ENCODE assay signal across 1 cellular context in the genomic region with DNA sequence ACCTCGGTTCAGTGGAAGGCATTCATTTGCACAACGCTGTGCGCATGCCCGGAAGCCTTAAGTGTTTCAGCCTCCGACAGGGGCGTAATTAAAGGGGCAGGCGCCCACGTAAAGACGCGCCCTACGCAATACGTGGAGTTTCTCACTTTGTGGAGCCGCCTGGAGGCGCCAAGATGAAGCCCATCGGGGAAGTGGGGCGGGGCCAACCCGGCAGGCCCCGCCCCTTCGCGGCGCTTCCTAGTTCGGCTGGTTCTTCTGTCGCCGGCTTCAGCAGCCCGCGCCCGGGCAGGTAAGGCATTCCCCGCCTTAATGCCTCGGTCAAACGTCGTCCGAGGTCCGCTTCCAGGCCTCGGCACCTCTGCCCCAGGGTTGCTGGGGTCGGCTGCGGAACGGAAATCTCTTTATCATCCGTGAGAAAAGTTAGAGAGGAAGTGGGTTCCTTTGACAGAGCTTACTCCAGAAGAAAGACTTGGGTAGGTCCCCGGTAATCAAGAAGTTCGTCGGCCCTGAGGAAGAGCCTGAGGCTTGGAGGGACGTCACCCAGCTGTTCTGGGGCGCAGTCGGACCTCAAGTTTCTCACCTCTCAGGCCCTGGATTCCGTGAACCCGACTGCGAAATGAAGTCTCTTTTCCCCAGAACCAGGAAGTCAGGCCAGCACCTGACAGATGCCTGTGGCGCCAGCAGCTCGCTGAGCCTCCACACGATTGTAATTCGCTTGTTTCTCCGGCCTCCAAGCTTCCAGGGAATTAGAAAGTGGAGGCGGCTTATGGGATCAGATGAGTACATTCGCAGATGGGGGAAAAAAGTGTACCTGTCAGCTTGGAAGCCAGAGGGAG.
TF ChIP-seq lines count a peak whose summit lies in the region.

Gene IRAK4, plus strand, starts transcription at position 224 of the 836 bp plus-strand sequence. CDS start 9,161 bp downstream, outside the sequence.
Gene PUS7L, minus strand, starts transcription at position 63 of the 836 bp plus-strand sequence. CDS start 3,545 bp downstream, outside the sequence.

TF ChIP-seq in HepG2, 621 proteins besides CTCF, POLR2A, EP300 and RAD21 (continued from another document and continues in another):
- peak; percentile 61; the same call in 1 of the 2 replicates for TF ChIP-seq RBFOX2 (IDR thresholded peaks at IDR 0.05; ENCODE audit: low read depth, low read length)
- TF ChIP-seq TFDP2 (CRISPR knock-in tag; IDR thresholded peaks at IDR 0.05) = peak; percentile 67
- TF ChIP-seq ZFP90 (CRISPR knock-in tag; IDR thresholded peaks at IDR 0.05; ENCODE audit: borderline replicate concordance) = no peak
- no peak for TF ChIP-seq CAMTA2 (CRISPR knock-in tag; IDR thresholded peaks at IDR 0.05; ENCODE audit: borderline replicate concordance)
- TF ChIP-seq GPN1 (CRISPR knock-in tag; IDR thresholded peaks at IDR 0.05; ENCODE audit: borderline replicate concordance) = no peak
- TF ChIP-seq ZNF607 (CRISPR knock-in tag; IDR thresholded peaks at IDR 0.05; ENCODE audit: borderline replicate concordance) = no peak
- TF ChIP-seq ZBTB25 (CRISPR knock-in tag; IDR thresholded peaks at IDR 0.05) = no peak; the same call in 1 of the 2 replicates
- peak; percentile 43; the same call in 1 of the 2 replicates for TF ChIP-seq ZSCAN9 (CRISPR knock-in tag; IDR thresholded peaks at IDR 0.05; ENCODE audit: borderline replicate concordance)
- 0 out of 2 replicates have a peak, but pooled peaks have one; percentile 24 for TF ChIP-seq ZNF772 (CRISPR knock-in tag; IDR thresholded peaks at IDR 0.05)
- 0 out of 2 replicates have a peak, but pooled peaks have one; percentile 24 for TF ChIP-seq PBX3 (CRISPR knock-in tag; IDR thresholded peaks at IDR 0.05; ENCODE audit: borderline replicate concordance)
- TF ChIP-seq, protein P1, sequence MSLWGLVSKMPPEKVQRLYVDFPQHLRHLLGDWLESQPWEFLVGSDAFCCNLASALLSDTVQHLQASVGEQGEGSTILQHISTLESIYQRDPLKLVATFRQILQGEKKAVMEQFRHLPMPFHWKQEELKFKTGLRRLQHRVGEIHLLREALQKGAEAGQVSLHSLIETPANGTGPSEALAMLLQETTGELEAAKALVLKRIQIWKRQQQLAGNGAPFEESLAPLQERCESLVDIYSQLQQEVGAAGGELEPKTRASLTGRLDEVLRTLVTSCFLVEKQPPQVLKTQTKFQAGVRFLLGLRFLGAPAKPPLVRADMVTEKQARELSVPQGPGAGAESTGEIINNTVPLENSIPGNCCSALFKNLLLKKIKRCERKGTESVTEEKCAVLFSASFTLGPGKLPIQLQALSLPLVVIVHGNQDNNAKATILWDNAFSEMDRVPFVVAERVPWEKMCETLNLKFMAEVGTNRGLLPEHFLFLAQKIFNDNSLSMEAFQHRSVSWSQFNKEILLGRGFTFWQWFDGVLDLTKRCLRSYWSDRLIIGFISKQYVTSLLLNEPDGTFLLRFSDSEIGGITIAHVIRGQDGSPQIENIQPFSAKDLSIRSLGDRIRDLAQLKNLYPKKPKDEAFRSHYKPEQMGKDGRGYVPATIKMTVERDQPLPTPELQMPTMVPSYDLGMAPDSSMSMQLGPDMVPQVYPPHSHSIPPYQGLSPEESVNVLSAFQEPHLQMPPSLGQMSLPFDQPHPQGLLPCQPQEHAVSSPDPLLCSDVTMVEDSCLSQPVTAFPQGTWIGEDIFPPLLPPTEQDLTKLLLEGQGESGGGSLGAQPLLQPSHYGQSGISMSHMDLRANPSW (CRISPR knock-in tag; IDR thresholded peaks at IDR 0.05; ENCODE audit: borderline replicate concordance) = no peak
- TF ChIP-seq ZNF543 (CRISPR knock-in tag; IDR thresholded peaks at IDR 0.05) = no peak; the same call in 1 of the 2 replicates
- no peak for TF ChIP-seq NKX3-1 (CRISPR knock-in tag; IDR thresholded peaks at IDR 0.05)
- no peak for TF ChIP-seq SRSF4 (IDR thresholded peaks at IDR 0.05; ENCODE audit: low read depth, low read length, poor library complexity, severe bottlenecking)
- TF ChIP-seq PHF21A (CRISPR knock-in tag; IDR thresholded peaks at IDR 0.05) = 0 out of 2 replicates have a peak, but pooled peaks have one; percentile 10
- TF ChIP-seq ZNF138 (CRISPR knock-in tag; IDR thresholded peaks at IDR 0.05; ENCODE audit: low read depth) = no peak
- TF ChIP-seq KIAA2018 (CRISPR knock-in tag; IDR thresholded peaks at IDR 0.05; ENCODE audit: borderline replicate concordance) = no peak
- TF ChIP-seq ZBTB1 (CRISPR knock-in tag; IDR thresholded peaks at IDR 0.05; ENCODE audit: borderline replicate concordance) = no peak
- no peak for TF ChIP-seq U2AF1 (optimal IDR thresholded peaks at IDR 0.05; ENCODE audit: low read depth, low read length)
- no peak for TF ChIP-seq RBAK (CRISPR knock-in tag; IDR thresholded peaks at IDR 0.05)
- TF ChIP-seq ATF3 (CRISPR knock-in tag; IDR thresholded peaks at IDR 0.05) = no peak
- TF ChIP-seq, protein P2, sequence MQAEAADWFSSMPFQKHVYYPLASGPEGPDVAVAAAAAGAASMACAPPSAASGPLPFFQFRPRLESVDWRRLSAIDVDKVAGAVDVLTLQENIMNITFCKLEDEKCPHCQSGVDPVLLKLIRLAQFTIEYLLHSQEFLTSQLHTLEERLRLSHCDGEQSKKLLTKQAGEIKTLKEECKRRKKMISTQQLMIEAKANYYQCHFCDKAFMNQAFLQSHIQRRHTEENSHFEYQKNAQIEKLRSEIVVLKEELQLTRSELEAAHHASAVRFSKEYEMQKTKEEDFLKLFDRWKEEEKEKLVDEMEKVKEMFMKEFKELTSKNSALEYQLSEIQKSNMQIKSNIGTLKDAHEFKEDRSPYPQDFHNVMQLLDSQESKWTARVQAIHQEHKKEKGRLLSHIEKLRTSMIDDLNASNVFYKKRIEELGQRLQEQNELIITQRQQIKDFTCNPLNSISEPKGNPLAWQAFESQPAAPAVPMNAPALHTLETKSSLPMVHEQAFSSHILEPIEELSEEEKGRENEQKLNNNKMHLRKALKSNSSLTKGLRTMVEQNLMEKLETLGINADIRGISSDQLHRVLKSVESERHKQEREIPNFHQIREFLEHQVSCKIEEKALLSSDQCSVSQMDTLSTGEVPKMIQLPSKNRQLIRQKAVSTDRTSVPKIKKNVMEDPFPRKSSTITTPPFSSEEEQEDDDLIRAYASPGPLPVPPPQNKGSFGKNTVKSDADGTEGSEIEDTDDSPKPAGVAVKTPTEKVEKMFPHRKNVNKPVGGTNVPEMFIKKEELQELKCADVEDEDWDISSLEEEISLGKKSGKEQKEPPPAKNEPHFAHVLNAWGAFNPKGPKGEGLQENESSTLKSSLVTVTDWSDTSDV (CRISPR knock-in tag; IDR thresholded peaks at IDR 0.05) = 0 out of 2 replicates have a peak, but pooled peaks have one; percentile 42
- TF ChIP-seq ZNF512B (CRISPR knock-in tag; IDR thresholded peaks at IDR 0.05; ENCODE audit: borderline replicate concordance) = no peak
